In the genomic region with DNA sequence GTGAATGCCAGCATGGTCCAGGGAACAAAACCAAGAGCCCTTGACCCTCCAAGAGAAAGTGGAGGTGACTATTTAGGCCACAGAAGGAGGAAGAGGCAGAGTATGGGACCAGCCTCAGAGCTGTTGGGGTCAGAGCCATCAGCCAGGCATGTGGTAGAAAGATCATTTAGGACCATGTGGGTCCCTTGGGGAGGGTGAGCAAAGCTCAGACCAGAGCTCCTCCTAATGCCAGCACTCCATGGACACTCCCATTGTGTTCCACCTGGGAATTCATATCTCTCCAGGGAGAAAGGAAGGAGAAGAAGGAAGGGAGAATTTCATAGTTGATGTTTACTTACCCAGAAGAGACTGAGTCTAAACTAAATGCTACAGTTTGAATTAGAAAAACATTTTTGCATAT, we compare ENCODE assay signal across 20 cellular contexts.
"Had no signal": no experiment of that assay in that cellular context is flagged by ENCODE, and none has a peak within 500 bp of the region (broad histone marks: within the 10 kb centered on the region; RNA-seq: fewer than 3 reads in every experiment).

No MANE protein-coding gene starts in this region.

- ATAC-seq: activated T-helper 17 cell treated with anti-CD3 and anti-CD28 coated beads, Interleukin-2, amount 50 U/mL, for 72 hours; heart left ventricle; WTC11 had no signal

- H3K36me3 Mint-ChIP-seq: WTC11 had no signal

- H3K4me3 ChIP-seq: heart left ventricle, left ventricle myocardium inferior, sigmoid colon had no signal

- H3K27ac Mint-ChIP-seq: activated naive CD4-positive, alpha-beta T cell treated with anti-CD3 and anti-CD28 coated beads for 36 hours; activated T-helper 17 cell treated with anti-CD3 and anti-CD28 coated beads, Interleukin-2, amount 50 U/mL, for 72 hours; nephron progenitor cell; T-helper 1 cell treated with Interleukin-12 subunit alpha and Interleukin-12 subunit beta and Interleukin-4 antibody, amounts not matched to agents 30 μg/mL and 1 μg/mL, for 36 hours; WTC11 had no signal

- H3K4me1 Mint-ChIP-seq: activated T-helper 17 cell treated with anti-CD3 and anti-CD28 coated beads, Interleukin-2, amount 50 U/mL, for 72 hours; nephron progenitor cell had no signal

- H3K9me3 Mint-ChIP-seq: activated naive CD4-positive, alpha-beta T cell treated with anti-CD3 and anti-CD28 coated beads for 36 hours; activated T-helper 17 cell treated with anti-CD3 and anti-CD28 coated beads, Interleukin-2, amount 50 U/mL, for 72 hours had no signal

- FAIRE-seq: kidney had no signal

- H3K36me3 ChIP-seq: brain microvascular endothelial cell, heart left ventricle, left ventricle myocardium inferior, sigmoid colon had no signal

- H3K27me3 ChIP-seq: brain microvascular endothelial cell had no signal

- H3K4me3 Mint-ChIP-seq: activated naive CD4-positive, alpha-beta T cell treated with anti-CD3 and anti-CD28 coated beads for 36 hours; activated T-helper 17 cell treated with anti-CD3 and anti-CD28 coated beads, Interleukin-2, amount 50 U/mL, for 72 hours; nephron progenitor cell; T-helper 1 cell treated with Interleukin-12 subunit alpha and Interleukin-12 subunit beta and Interleukin-4 antibody, amounts not matched to agents 30 μg/mL and 1 μg/mL, for 36 hours; WTC11 had no signal

- H3K27ac ChIP-seq: heart left ventricle, left ventricle myocardium inferior, sigmoid colon had no signal

- H3K4me1 ChIP-seq: left ventricle myocardium inferior, sigmoid colon had no signal

- DNase-seq: activated CD4-positive, alpha-beta T cell treated with anti-CD3 and anti-CD28 coated beads for 48 hours; activated naive CD4-positive, alpha-beta T cell treated with anti-CD3 and anti-CD28 coated beads for 36 hours; activated T-cell treated with anti-CD3 and anti-CD28 coated beads for 4 hours; cerebellar nuclear complex; erythroblast; foreskin melanocyte; heart left ventricle; kidney; left ventricle myocardium inferior; mesendoderm; nephron progenitor cell; sigmoid colon; stimulated activated CD4-positive, alpha-beta T cell treated with anti-CD3 and anti-CD28 coated beads, Interleukin-12 subunit alpha, Interleukin-12 subunit beta, amount 100 ng/mL, for 4 hours; stimulated activated naive CD4-positive, alpha-beta T cell; substantia nigra; trophoblast cell had no signal
